ENCODE assay signal across 25 cellular contexts in genomic region chr12:50547742-50548141, GRCh38.
"Had no signal": no experiment of that assay in that cellular context is flagged by ENCODE, and none has a peak within 500 bp of the region (broad histone marks: within the 10 kb centered on the region; RNA-seq: fewer than 3 reads in every experiment).

No MANE protein-coding gene starts in this region.

- H3K4me2 ChIP-seq: KMS-11, SK-N-SH had no signal

- H3K4me3 ChIP-seq: ascending aorta, cardiac muscle cell, MG63 had no signal

- H3K27ac Mint-ChIP-seq: activated CD4-positive, alpha-beta memory T cell treated with anti-CD3 and anti-CD28 coated beads, Interleukin-2, amount 10 ng/mL, durations not matched to agents 7 days and 5 days; activated CD4-positive, alpha-beta T cell treated with anti-CD3 and anti-CD28 coated beads for 36 hours; activated T-helper 1 cell treated with anti-CD3 and anti-CD28 coated beads, Interleukin-12 subunit alpha, Interleukin-12 subunit beta, Interleukin-2, Interleukin-4 antibody, amounts not matched to agents 30 ng/mL and 10 ng/mL and 1 ng/mL, durations not matched to agents 14 hours and 24 hours and 36 hours had no signal

- H3K4me3 Mint-ChIP-seq: activated CD4-positive, alpha-beta memory T cell treated with anti-CD3 and anti-CD28 coated beads, Interleukin-2, amount 10 ng/mL, durations not matched to agents 7 days and 5 days; activated CD4-positive, alpha-beta T cell treated with anti-CD3 and anti-CD28 coated beads for 36 hours; activated naive CD4-positive, alpha-beta T cell treated with anti-CD3 and anti-CD28 coated beads, Interleukin-2, amount 50 U/mL, for 24 hours; activated T-helper 1 cell treated with anti-CD3 and anti-CD28 coated beads, Interleukin-12 subunit alpha, Interleukin-12 subunit beta, Interleukin-2, Interleukin-4 antibody, amounts not matched to agents 30 ng/mL and 10 ng/mL and 1 ng/mL, durations not matched to agents 14 hours and 24 hours and 36 hours had no signal

- H3K27me3 ChIP-seq: ascending aorta, brain microvascular endothelial cell, cardiac muscle cell, MG63 had no signal

- DNase-seq: activated CD4-positive, alpha-beta memory T cell treated with anti-CD3 and anti-CD28 coated beads, Interleukin-2, amount 10 ng/mL, durations not matched to agents 7 days and 5 days; activated CD4-positive, alpha-beta T cell treated with anti-CD3 and anti-CD28 coated beads for 36 hours; activated CD4-positive, alpha-beta T cell treated with anti-CD3 and anti-CD28 coated beads, Interleukin-2, amount 50 U/mL, for 1 hour; activated CD8-positive, alpha-beta memory T cell treated with anti-CD3 and anti-CD28 coated beads, Interleukin-2, amount 50 U/mL, for 48 hours; activated effector memory CD4-positive, alpha-beta T cell treated with Interleukin-2 at 50 U/mL for 16 hours; activated naive CD4-positive, alpha-beta T cell; activated T-cell treated with anti-CD3 and anti-CD28 coated beads, Interleukin-2, amount 50 U/mL, for 1 hour; amniotic stem cell; brain microvascular endothelial cell; MG63; NCI-H1105; NCI-H1436; NCI-H1694 treated with DMSO at 0.1 percent for 48 hours; NCI-H2029 treated with DMSO at 0.1 percent for 48 hours; NCI-H446; NCI-H524; SIG-M5; SK-N-SH; T-helper 1 cell; WERI-Rb-1 had no signal

- H3K27ac ChIP-seq: ascending aorta, brain microvascular endothelial cell, KMS-11, WERI-Rb-1 had no signal

- H3K9me3 Mint-ChIP-seq: activated CD4-positive, alpha-beta memory T cell treated with anti-CD3 and anti-CD28 coated beads, Interleukin-2, amount 10 ng/mL, durations not matched to agents 7 days and 5 days; activated naive CD4-positive, alpha-beta T cell treated with anti-CD3 and anti-CD28 coated beads, Interleukin-2, amount 50 U/mL, for 24 hours; activated T-helper 1 cell treated with anti-CD3 and anti-CD28 coated beads, Interleukin-12 subunit alpha, Interleukin-12 subunit beta, Interleukin-2, Interleukin-4 antibody, amounts not matched to agents 30 ng/mL and 10 ng/mL and 1 ng/mL, durations not matched to agents 14 hours and 24 hours and 36 hours had no signal

- H3K27me3 Mint-ChIP-seq: activated CD4-positive, alpha-beta memory T cell treated with anti-CD3 and anti-CD28 coated beads, Interleukin-2, amount 10 ng/mL, durations not matched to agents 7 days and 5 days; activated CD4-positive, alpha-beta T cell treated with anti-CD3 and anti-CD28 coated beads for 36 hours; activated naive CD4-positive, alpha-beta T cell treated with anti-CD3 and anti-CD28 coated beads, Interleukin-2, amount 50 U/mL, for 24 hours had no signal

- H3K36me3 ChIP-seq: ascending aorta, brain microvascular endothelial cell, cardiac muscle cell, MG63, WERI-Rb-1 had no signal

- H3K9ac ChIP-seq: KMS-11, SK-N-SH had no signal

- ATAC-seq: activated CD4-positive, alpha-beta T cell treated with anti-CD3 and anti-CD28 coated beads for 36 hours had no signal

- H3K4me1 ChIP-seq: ascending aorta had no signal

- H3K9me3 ChIP-seq: ascending aorta, MG63, SK-N-SH had no signal
